ENCODE assay signal across 30 cellular contexts in the genomic region with DNA sequence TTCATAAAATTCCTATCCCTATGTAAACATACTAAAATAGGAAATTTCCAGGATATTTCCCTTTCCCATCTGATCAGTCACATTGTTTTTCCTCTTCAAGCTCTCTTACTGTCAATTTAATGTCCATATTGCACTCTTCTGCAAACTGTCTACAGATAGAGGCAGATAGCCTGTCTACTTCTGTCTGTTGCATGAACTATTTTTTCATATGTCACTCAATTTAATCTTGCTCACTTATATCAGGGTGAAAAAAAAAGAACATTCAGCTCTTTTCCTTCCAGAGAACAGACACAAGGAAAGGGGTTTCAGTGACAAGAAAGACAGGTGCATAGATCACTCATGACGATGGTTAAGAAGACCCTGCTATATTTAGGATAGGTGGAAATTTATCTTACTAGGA.
"Had no signal": no experiment of that assay in that cellular context is flagged by ENCODE, and none has a peak within 500 bp of the region (broad histone marks: within the 10 kb centered on the region; RNA-seq: fewer than 3 reads in every experiment).

No MANE protein-coding gene starts in this region.

- H3K27ac ChIP-seq: adrenal gland, ascending aorta, body of pancreas, brain microvascular endothelial cell, breast epithelium, cardiac muscle cell had no signal

- H3K9me3 ChIP-seq: adrenal gland, ascending aorta, body of pancreas, breast epithelium had no signal

- H3K4me3 ChIP-seq: adrenal gland, ascending aorta, body of pancreas, breast epithelium, cardiac muscle cell had no signal

- H3K36me3 ChIP-seq: adrenal gland, ascending aorta, brain microvascular endothelial cell, breast epithelium, cardiac muscle cell had no signal

- H3K27me3 ChIP-seq: adrenal gland, ascending aorta, body of pancreas, brain microvascular endothelial cell, breast epithelium, cardiac muscle cell had no signal

- DNase-seq: activated effector memory CD4-positive, alpha-beta T cell treated with anti-CD3 and anti-CD28 coated beads, Interleukin-2, amount 50 U/mL, for 16 hours; activated effector memory CD4-positive, alpha-beta T cell treated with Interleukin-2 at 50 U/mL for 16 hours; activated gamma-delta T cell; activated gamma-delta T cell treated with Interleukin-2 at 50 U/mL for 16 hours; activated naive CD4-positive, alpha-beta T cell; activated naive CD4-positive, alpha-beta T cell treated with anti-CD3 and anti-CD28 coated beads for 36 hours; activated naive CD4-positive, alpha-beta T cell treated with anti-CD3 and anti-CD28 coated beads, Interleukin-2, amount 10 ng/mL, durations not matched to agents 7 days and 5 days; activated naive CD4-positive, alpha-beta T cell treated with anti-CD3 and anti-CD28 coated beads, Interleukin-2, amount 50 U/mL, for 16 hours; activated naive CD4-positive, alpha-beta T cell treated with Interleukin-2 at 50 U/mL for 16 hours; activated naive CD8-positive, alpha-beta T cell treated with anti-CD3 and anti-CD28 coated beads for 36 hours; activated naive CD8-positive, alpha-beta T cell treated with anti-CD3 and anti-CD28 coated beads, Interleukin-2, amount 10 ng/mL, durations not matched to agents 7 days and 5 days; activated naive CD8-positive, alpha-beta T cell treated with anti-CD3 and anti-CD28 coated beads, Interleukin-2, amount 50 U/mL, for 24 hours; activated T-cell treated with anti-CD3 and anti-CD28 coated beads, Interleukin-2, amount 50 U/mL, for 1 hour; activated T-cell treated with anti-CD3 and anti-CD28 coated beads, Interleukin-2, amount 50 U/mL, for 24 hours; activated T-cell treated with anti-CD3 and anti-CD28 coated beads, Interleukin-2, amount 50 U/mL, for 4 hours; activated T-cell treated with anti-CD3 and anti-CD28 coated beads, Interleukin-2, amount 50 U/mL, for 48 hours; activated T-cell treated with anti-CD3 and anti-CD28 coated beads, Interleukin-2, amount 50 U/mL, for 72 hours; adrenal gland; amniotic stem cell; amygdala; anterior cingulate cortex; aorta; body of pancreas; brain microvascular endothelial cell; caudate nucleus; central memory CD4-positive, alpha-beta T cell; cerebellar nuclear complex had no signal
